Comparison of ENCODE assay signal across 13 cellular contexts in the genomic region with DNA sequence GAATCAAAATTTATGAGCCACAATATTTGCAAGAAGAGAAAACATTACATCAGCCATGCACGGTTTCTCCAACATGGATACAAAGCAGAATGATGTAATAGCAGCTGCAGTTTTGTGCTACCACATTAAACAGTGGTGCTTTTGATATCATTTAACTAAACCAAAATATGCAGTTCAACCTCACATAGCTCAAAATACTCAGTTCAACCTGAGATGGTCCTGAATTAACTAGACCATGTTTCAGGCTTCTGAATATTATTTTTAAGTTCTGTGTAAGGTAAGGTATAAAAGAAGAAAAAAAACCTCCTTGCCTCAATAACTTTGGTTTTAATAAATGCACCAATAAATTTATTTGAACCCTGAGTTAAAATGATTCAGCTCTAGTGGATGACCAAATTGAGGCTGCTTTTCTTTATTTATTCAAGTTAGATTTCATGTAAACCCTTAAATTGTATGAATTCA. TPM values are rescaled to one million over a fixed set of nuclear protein-coding genes. Genes with fewer than 3 reads are reported as not detected.
DNase-seq lines count a peak whose midpoint lies in the region; ATAC-seq and TF ChIP-seq lines count a peak whose summit lies in the region.
"Had no signal": no experiment of that assay in that cellular context is flagged by ENCODE, and none has a peak within 500 bp of the region (broad histone marks: within the 10 kb centered on the region; RNA-seq: fewer than 3 reads in every experiment).

No MANE protein-coding gene starts in this region.

- no peaks in the 10 kb centered on the region for H3K27me3 ChIP-seq in right atrium auricular region

- ATAC-seq in Right ventricle myocardium inferior (peak; percentile 65), mucosa of descending colon (no peak)
- ATAC-seq: esophagus mucosa, GM23338 had no signal

- in situ Hi-C loops in G401 (cut with HindIII; ENCODE audit: low sequenced_read_pairs) = no loop called here

- H3K4me3 ChIP-seq in right atrium auricular region = no peak overlapping the region
- no peak overlapping the region for H3K4me3 ChIP-seq in fibroblast of mammary gland (ENCODE audit: control insufficient read depth, low read depth, low read length)
- no peak overlapping the region for H3K4me3 ChIP-seq in mucosa of descending colon
- H3K4me3 ChIP-seq: GM23338 had no signal

- H3K36me3 ChIP-seq in right atrium auricular region (no peaks in the 10 kb centered on the region), mucosa of descending colon (ENCODE audit: low read depth) (no peaks in the 10 kb centered on the region)

- TF ChIP-seq CTCF in right atrium auricular region (IDR thresholded peaks at IDR 0.05) (no peak), fibroblast of mammary gland (conservative IDR thresholded peaks at IDR 0.05; ENCODE audit: control insufficient read depth, insufficient read depth, low read depth, low read length) (no peak), mucosa of descending colon (IDR thresholded peaks at IDR 0.05) (no peak)

- H3K4me1 ChIP-seq in right atrium auricular region (no peaks in the 10 kb centered on the region), mucosa of descending colon (ENCODE audit: low read depth) (no peaks in the 10 kb centered on the region)

- intact Hi-C loops in Right ventricle myocardium inferior (cut with DNase I) (no loop called here), mucosa of descending colon (cut with DNase I, micrococcal nuclease) (no loop called here)

- no peaks in the 10 kb centered on the region for H3K9me3 ChIP-seq in right atrium auricular region
- no peaks in the 10 kb centered on the region for H3K9me3 ChIP-seq in mucosa of descending colon

- no peak for DNase-seq in Right ventricle myocardium inferior (ENCODE audit: missing footprints)
- no peak for DNase-seq in right atrium auricular region (ENCODE audit: low spot score)
- peak; percentile 36 to 75 for DNase-seq in SHP77 (lab: John Stamatoyannopoulos, UW)
- peak; percentile 59 for DNase-seq in fibroblast of mammary gland (ENCODE audit: low read depth)
- DNase-seq in G401 (ENCODE audit: low spot score) = no peak
- DNase-seq in mucosa of descending colon = no peak
- no peak for DNase-seq in stimulated activated CD4-positive, alpha-beta T cell treated with anti-CD3 and anti-CD28 coated beads, Interleukin-15, amount 100 ng/mL, for 24 hours
- DNase-seq: activated effector memory CD4-positive, alpha-beta T cell treated with Interleukin-2 at 50 U/mL for 16 hours; CD4-positive, alpha-beta memory T cell; NCI-H2227 treated with DMSO at 0.1 percent for 48 hours had no signal

- peak overlapping the region in 1 of 2 donors; percentile 32 for H3K27ac ChIP-seq in right atrium auricular region
- H3K27ac ChIP-seq in temporal lobe (ENCODE audit: low read depth, low read length) = peak overlapping the region; percentile 92

RNA-seq across cellular contexts. Expression of a gene that starts 18.8 kb away (rescaled TPM):
- total RNA-seq in Right ventricle myocardium inferior (not detected), right atrium auricular region (not detected), temporal lobe (under 0.01 TPM), mucosa of descending colon (not detected)
- not detected in 2 replicates for total RNA-seq in G401 (2014; rRNA removed; shearing (Covaris generic))
- total RNA-seq: CD4-positive, alpha-beta memory T cell; esophagus mucosa; GM23338 had no signal

Comparison
In these comparisons a context has a peak if more than half of its experiments do, and no peak if none do; other contexts are left out.
1. DNase-seq: peak in SHP77 (2 of 2) and fibroblast of mammary gland (single experiment); none in Right ventricle myocardium inferior (single experiment), right atrium auricular region (single experiment), G401 (single experiment), mucosa of descending colon (0 of 3) and stimulated activated CD4-positive, alpha-beta T cell treated with anti-CD3 and anti-CD28 coated beads, Interleukin-15, amount 100 ng/mL, for 24 hours (single experiment).